Comparison of ENCODE assay signal across 1 cellular context in the genomic region with DNA sequence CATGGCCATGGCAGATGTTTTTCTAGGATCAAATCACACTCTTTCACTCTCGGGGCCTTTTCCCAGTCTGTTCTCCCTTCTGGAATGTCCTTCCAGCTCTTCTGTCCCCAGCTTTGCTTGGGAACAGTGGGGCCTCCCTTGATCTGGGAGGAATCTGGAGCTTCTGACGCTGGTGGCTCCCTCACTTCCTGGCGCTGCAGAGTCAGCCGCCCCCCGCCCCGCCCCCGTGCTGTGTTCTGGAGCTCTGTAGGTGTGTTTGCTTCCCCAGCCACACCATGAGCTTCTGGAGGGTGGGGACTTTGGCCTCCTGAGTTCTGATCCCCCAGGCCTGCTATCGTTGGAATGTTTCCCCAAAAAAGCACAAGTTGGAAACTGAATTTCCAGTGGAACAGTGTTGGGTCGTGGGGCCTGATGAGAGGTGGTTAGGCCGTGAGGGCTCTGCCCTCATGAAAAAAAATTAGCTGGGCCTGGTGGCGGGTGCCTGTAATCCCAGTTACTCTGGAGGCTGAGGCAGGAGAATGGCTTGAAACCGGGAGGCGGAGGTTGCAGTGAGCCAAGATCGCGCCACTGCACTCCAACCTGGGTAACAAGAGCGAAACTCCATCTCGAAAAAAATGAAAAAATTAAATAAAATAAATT.
TF ChIP-seq lines count a peak whose summit lies in the region.

No MANE protein-coding gene starts in this region.

TF ChIP-seq in HepG2, 621 proteins besides CTCF, POLR2A, EP300 and RAD21 (continued from another document and continues in another):
- no peak for TF ChIP-seq ZNF207 (IDR thresholded peaks at IDR 0.05; ENCODE audit: borderline replicate concordance)
- TF ChIP-seq IRF2 (CRISPR knock-in tag; IDR thresholded peaks at IDR 0.05) = no peak; the same call in 1 of the 2 replicates
- TF ChIP-seq, protein P1, sequence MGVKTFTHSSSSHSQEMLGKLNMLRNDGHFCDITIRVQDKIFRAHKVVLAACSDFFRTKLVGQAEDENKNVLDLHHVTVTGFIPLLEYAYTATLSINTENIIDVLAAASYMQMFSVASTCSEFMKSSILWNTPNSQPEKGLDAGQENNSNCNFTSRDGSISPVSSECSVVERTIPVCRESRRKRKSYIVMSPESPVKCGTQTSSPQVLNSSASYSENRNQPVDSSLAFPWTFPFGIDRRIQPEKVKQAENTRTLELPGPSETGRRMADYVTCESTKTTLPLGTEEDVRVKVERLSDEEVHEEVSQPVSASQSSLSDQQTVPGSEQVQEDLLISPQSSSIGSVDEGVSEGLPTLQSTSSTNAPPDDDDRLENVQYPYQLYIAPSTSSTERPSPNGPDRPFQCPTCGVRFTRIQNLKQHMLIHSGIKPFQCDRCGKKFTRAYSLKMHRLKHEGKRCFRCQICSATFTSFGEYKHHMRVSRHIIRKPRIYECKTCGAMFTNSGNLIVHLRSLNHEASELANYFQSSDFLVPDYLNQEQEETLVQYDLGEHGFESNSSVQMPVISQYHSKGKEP (CRISPR knock-in tag; IDR thresholded peaks at IDR 0.05) = no peak
- TF ChIP-seq NFIC (IDR thresholded peaks at IDR 0.05; ENCODE audit: low read length) = no peak
- TF ChIP-seq, protein P2, sequence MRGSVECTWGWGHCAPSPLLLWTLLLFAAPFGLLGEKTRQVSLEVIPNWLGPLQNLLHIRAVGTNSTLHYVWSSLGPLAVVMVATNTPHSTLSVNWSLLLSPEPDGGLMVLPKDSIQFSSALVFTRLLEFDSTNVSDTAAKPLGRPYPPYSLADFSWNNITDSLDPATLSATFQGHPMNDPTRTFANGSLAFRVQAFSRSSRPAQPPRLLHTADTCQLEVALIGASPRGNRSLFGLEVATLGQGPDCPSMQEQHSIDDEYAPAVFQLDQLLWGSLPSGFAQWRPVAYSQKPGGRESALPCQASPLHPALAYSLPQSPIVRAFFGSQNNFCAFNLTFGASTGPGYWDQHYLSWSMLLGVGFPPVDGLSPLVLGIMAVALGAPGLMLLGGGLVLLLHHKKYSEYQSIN (CRISPR knock-in tag; IDR thresholded peaks at IDR 0.05; ENCODE audit: borderline replicate concordance) = no peak
- TF ChIP-seq, protein P3, sequence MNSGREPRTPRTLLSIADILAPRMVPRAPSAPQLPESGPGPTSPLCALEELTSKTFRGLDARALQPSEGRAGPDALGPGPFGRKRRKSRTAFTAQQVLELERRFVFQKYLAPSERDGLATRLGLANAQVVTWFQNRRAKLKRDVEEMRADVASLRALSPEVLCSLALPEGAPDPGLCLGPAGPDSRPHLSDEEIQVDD (CRISPR knock-in tag; IDR thresholded peaks at IDR 0.05; ENCODE audit: borderline replicate concordance) = no peak
- TF ChIP-seq RELA (CRISPR knock-in tag; IDR thresholded peaks at IDR 0.05) = no peak
- peak; percentile 61; the same call in 1 of the 2 replicates for TF ChIP-seq IRX3 (CRISPR knock-in tag; IDR thresholded peaks at IDR 0.05; ENCODE audit: borderline replicate concordance, low read depth)
- TF ChIP-seq ARHGAP35 (CRISPR knock-in tag; IDR thresholded peaks at IDR 0.05; ENCODE audit: borderline replicate concordance) = no peak
- TF ChIP-seq, protein P4, sequence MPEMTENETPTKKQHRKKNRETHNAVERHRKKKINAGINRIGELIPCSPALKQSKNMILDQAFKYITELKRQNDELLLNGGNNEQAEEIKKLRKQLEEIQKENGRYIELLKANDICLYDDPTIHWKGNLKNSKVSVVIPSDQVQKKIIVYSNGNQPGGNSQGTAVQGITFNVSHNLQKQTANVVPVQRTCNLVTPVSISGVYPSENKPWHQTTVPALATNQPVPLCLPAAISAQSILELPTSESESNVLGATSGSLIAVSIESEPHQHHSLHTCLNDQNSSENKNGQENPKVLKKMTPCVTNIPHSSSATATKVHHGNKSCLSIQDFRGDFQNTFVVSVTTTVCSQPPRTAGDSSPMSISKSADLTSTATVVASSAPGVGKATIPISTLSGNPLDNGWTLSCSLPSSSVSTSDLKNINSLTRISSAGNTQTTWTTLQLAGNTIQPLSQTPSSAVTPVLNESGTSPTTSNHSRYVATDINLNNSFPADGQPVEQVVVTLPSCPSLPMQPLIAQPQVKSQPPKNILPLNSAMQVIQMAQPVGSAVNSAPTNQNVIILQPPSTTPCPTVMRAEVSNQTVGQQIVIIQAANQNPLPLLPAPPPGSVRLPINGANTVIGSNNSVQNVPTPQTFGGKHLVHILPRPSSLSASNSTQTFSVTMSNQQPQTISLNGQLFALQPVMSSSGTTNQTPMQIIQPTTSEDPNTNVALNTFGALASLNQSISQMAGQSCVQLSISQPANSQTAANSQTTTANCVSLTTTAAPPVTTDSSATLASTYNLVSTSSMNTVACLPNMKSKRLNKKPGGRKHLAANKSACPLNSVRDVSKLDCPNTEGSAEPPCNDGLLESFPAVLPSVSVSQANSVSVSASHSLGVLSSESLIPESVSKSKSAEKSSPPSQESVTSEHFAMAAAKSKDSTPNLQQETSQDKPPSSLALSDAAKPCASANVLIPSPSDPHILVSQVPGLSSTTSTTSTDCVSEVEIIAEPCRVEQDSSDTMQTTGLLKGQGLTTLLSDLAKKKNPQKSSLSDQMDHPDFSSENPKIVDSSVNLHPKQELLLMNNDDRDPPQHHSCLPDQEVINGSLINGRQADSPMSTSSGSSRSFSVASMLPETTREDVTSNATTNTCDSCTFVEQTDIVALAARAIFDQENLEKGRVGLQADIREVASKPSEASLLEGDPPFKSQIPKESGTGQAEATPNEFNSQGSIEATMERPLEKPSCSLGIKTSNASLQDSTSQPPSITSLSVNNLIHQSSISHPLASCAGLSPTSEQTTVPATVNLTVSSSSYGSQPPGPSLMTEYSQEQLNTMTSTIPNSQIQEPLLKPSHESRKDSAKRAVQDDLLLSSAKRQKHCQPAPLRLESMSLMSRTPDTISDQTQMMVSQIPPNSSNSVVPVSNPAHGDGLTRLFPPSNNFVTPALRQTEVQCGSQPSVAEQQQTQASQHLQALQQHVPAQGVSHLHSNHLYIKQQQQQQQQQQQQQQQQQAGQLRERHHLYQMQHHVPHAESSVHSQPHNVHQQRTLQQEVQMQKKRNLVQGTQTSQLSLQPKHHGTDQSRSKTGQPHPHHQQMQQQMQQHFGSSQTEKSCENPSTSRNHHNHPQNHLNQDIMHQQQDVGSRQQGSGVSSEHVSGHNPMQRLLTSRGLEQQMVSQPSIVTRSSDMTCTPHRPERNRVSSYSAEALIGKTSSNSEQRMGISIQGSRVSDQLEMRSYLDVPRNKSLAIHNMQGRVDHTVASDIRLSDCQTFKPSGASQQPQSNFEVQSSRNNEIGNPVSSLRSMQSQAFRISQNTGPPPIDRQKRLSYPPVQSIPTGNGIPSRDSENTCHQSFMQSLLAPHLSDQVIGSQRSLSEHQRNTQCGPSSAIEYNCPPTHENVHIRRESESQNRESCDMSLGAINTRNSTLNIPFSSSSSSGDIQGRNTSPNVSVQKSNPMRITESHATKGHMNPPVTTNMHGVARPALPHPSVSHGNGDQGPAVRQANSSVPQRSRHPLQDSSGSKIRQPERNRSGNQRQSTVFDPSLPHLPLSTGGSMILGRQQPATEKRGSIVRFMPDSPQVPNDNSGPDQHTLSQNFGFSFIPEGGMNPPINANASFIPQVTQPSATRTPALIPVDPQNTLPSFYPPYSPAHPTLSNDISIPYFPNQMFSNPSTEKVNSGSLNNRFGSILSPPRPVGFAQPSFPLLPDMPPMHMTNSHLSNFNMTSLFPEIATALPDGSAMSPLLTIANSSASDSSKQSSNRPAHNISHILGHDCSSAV (CRISPR knock-in tag; IDR thresholded peaks at IDR 0.05; ENCODE audit: borderline replicate concordance) = no peak
- TF ChIP-seq ZNF121 (CRISPR knock-in tag; IDR thresholded peaks at IDR 0.05) = no peak; the same call in 1 of the 2 replicates
- TF ChIP-seq, protein P5, sequence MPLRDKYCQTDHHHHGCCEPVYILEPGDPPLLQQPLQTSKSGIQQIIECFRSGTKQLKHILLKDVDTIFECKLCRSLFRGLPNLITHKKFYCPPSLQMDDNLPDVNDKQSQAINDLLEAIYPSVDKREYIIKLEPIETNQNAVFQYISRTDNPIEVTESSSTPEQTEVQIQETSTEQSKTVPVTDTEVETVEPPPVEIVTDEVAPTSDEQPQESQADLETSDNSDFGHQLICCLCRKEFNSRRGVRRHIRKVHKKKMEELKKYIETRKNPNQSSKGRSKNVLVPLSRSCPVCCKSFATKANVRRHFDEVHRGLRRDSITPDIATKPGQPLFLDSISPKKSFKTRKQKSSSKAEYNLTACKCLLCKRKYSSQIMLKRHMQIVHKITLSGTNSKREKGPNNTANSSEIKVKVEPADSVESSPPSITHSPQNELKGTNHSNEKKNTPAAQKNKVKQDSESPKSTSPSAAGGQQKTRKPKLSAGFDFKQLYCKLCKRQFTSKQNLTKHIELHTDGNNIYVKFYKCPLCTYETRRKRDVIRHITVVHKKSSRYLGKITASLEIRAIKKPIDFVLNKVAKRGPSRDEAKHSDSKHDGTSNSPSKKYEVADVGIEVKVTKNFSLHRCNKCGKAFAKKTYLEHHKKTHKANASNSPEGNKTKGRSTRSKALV (CRISPR knock-in tag; IDR thresholded peaks at IDR 0.05) = no peak
- no peak for TF ChIP-seq ZNF30 (CRISPR knock-in tag; IDR thresholded peaks at IDR 0.05)
- no peak for TF ChIP-seq NR2F1 (CRISPR knock-in tag; IDR thresholded peaks at IDR 0.05)
- TF ChIP-seq, protein P6, sequence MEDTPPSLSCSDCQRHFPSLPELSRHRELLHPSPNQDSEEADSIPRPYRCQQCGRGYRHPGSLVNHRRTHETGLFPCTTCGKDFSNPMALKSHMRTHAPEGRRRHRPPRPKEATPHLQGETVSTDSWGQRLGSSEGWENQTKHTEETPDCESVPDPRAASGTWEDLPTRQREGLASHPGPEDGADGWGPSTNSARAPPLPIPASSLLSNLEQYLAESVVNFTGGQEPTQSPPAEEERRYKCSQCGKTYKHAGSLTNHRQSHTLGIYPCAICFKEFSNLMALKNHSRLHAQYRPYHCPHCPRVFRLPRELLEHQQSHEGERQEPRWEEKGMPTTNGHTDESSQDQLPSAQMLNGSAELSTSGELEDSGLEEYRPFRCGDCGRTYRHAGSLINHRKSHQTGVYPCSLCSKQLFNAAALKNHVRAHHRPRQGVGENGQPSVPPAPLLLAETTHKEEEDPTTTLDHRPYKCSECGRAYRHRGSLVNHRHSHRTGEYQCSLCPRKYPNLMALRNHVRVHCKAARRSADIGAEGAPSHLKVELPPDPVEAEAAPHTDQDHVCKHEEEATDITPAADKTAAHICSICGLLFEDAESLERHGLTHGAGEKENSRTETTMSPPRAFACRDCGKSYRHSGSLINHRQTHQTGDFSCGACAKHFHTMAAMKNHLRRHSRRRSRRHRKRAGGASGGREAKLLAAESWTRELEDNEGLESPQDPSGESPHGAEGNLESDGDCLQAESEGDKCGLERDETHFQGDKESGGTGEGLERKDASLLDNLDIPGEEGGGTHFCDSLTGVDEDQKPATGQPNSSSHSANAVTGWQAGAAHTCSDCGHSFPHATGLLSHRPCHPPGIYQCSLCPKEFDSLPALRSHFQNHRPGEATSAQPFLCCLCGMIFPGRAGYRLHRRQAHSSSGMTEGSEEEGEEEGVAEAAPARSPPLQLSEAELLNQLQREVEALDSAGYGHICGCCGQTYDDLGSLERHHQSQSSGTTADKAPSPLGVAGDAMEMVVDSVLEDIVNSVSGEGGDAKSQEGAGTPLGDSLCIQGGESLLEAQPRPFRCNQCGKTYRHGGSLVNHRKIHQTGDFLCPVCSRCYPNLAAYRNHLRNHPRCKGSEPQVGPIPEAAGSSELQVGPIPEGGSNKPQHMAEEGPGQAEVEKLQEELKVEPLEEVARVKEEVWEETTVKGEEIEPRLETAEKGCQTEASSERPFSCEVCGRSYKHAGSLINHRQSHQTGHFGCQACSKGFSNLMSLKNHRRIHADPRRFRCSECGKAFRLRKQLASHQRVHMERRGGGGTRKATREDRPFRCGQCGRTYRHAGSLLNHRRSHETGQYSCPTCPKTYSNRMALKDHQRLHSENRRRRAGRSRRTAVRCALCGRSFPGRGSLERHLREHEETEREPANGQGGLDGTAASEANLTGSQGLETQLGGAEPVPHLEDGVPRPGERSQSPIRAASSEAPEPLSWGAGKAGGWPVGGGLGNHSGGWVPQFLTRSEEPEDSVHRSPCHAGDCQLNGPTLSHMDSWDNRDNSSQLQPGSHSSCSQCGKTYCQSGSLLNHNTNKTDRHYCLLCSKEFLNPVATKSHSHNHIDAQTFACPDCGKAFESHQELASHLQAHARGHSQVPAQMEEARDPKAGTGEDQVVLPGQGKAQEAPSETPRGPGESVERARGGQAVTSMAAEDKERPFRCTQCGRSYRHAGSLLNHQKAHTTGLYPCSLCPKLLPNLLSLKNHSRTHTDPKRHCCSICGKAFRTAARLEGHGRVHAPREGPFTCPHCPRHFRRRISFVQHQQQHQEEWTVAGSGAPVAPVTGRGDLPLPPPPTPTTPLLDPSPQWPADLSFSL (CRISPR knock-in tag; IDR thresholded peaks at IDR 0.05) = no peak
- no peak for TF ChIP-seq MAFG (CRISPR knock-in tag; IDR thresholded peaks at IDR 0.05)
- no peak for TF ChIP-seq EEA1 (CRISPR knock-in tag; IDR thresholded peaks at IDR 0.05; ENCODE audit: borderline replicate concordance)
- TF ChIP-seq ZNF749 (CRISPR knock-in tag; IDR thresholded peaks at IDR 0.05; ENCODE audit: borderline replicate concordance) = no peak
- TF ChIP-seq ZNF737 (CRISPR knock-in tag; IDR thresholded peaks at IDR 0.05; ENCODE audit: borderline replicate concordance) = no peak
- no peak for TF ChIP-seq ZNF432 (CRISPR knock-in tag; IDR thresholded peaks at IDR 0.05; ENCODE audit: borderline replicate concordance)
- 0 out of 2 replicates have a peak, but pooled peaks have one; percentile 22 for TF ChIP-seq YEATS4 (CRISPR knock-in tag; IDR thresholded peaks at IDR 0.05; ENCODE audit: borderline replicate concordance)
- TF ChIP-seq, protein P7, sequence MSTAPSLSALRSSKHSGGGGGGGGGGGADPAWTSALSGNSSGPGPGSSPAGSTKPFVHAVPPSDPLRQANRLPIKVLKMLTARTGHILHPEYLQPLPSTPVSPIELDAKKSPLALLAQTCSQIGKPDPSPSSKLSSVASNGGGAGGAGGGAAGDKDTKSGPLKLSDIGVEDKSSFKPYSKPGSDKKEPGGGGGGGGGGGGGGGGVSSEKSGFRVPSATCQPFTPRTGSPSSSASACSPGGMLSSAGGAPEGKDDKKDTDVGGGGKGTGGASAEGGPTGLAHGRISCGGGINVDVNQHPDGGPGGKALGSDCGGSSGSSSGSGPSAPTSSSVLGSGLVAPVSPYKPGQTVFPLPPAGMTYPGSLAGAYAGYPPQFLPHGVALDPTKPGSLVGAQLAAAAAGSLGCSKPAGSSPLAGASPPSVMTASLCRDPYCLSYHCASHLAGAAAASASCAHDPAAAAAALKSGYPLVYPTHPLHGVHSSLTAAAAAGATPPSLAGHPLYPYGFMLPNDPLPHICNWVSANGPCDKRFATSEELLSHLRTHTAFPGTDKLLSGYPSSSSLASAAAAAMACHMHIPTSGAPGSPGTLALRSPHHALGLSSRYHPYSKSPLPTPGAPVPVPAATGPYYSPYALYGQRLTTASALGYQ (CRISPR knock-in tag; IDR thresholded peaks at IDR 0.05) = no peak
- TF ChIP-seq ISX (CRISPR knock-in tag; conservative IDR thresholded peaks at IDR 0.05) = no peak
- TF ChIP-seq NFE2L1 (CRISPR knock-in tag; IDR thresholded peaks at IDR 0.05; ENCODE audit: borderline replicate concordance) = no peak
- TF ChIP-seq ZKSCAN5 (CRISPR knock-in tag; IDR thresholded peaks at IDR 0.05) = no peak
- no peak for TF ChIP-seq PAX8 (CRISPR knock-in tag; IDR thresholded peaks at IDR 0.05; ENCODE audit: borderline replicate concordance)
- TF ChIP-seq ZFAT (CRISPR knock-in tag; conservative IDR thresholded peaks at IDR 0.05) = no peak
- TF ChIP-seq SIN3B (IDR thresholded peaks at IDR 0.05; ENCODE audit: low read length) = no peak
- no peak for TF ChIP-seq PHB2 (IDR thresholded peaks at IDR 0.05; ENCODE audit: partially characterized antibody)
- no peak for TF ChIP-seq SATB2 (CRISPR knock-in tag; IDR thresholded peaks at IDR 0.05)
- TF ChIP-seq KLF6 (CRISPR knock-in tag; IDR thresholded peaks at IDR 0.05) = no peak
